Comparison of ENCODE assay signal across 35 cellular contexts in genomic region chr20:3392756-3393155, GRCh38.
"Had no signal": no experiment of that assay in that cellular context is flagged by ENCODE, and none has a peak within 500 bp of the region (broad histone marks: within the 10 kb centered on the region; RNA-seq: fewer than 3 reads in every experiment).

No MANE protein-coding gene starts in this region.

- H3K4me1 Mint-ChIP-seq: endodermal cell, T-helper 17 cell had no signal

- DNase-seq: activated B cell treated with CpG ODN at 0.5 μM for 24 hours; activated CD4-positive, alpha-beta T cell treated with anti-CD3 and anti-CD28 coated beads for 48 hours; activated CD4-positive, alpha-beta T cell treated with anti-CD3 and anti-CD28 coated beads, Interleukin-2, amount 50 U/mL, for 1 hour; activated CD4-positive, alpha-beta T cell treated with anti-CD3 and anti-CD28 coated beads, Interleukin-2, amount 50 U/mL, for 48 hours; activated CD8-positive, alpha-beta memory T cell treated with anti-CD3 and anti-CD28 coated beads for 24 hours; activated CD8-positive, alpha-beta T cell treated with anti-CD3 and anti-CD28 coated beads for 36 hours; activated effector memory CD4-positive, alpha-beta T cell treated with Interleukin-2 at 50 U/mL for 16 hours; activated gamma-delta T cell treated with Interleukin-2 at 50 U/mL for 16 hours; activated naive CD4-positive, alpha-beta T cell treated with anti-CD3 and anti-CD28 coated beads, Interleukin-2, amount 50 U/mL, for 16 hours; activated naive CD4-positive, alpha-beta T cell treated with Interleukin-2 at 50 U/mL for 16 hours; activated T-cell treated with anti-CD3 and anti-CD28 coated beads, Interleukin-2, amount 50 U/mL, for 4 hours; amygdala; aorta; body of pancreas; caudate nucleus; cerebellar nuclear complex; dorsolateral prefrontal cortex; effector memory CD4-positive, alpha-beta T cell; endodermal cell; erythroblast; foreskin fibroblast; gastrocnemius medialis; glutamatergic neuron; heart left ventricle; T-helper 1 cell; T-helper 17 cell; T1000; WERI-Rb-1 had no signal

- ATAC-seq: activated CD4-positive, CD25-positive, alpha-beta regulatory T cell treated with anti-CD3 and anti-CD28 coated beads, Interleukin-2, amount 50 U/mL, for 24 hours; activated CD8-positive, alpha-beta T cell treated with anti-CD3 and anti-CD28 coated beads for 36 hours; activated T-cell treated with anti-CD3 and anti-CD28 coated beads, Interleukin-2, amount 50 U/mL, for 4 hours; activated T-helper 17 cell treated with anti-CD3 and anti-CD28 coated beads, Interleukin-2, amount 50 U/mL, for 72 hours; body of pancreas; gastrocnemius medialis; heart left ventricle; T-helper 17 cell had no signal

- H3K27me3 Mint-ChIP-seq: activated B cell treated with CpG ODN at 0.5 μM for 24 hours; activated CD8-positive, alpha-beta T cell treated with anti-CD3 and anti-CD28 coated beads for 36 hours; activated naive CD8-positive, alpha-beta T cell; activated T-helper 17 cell treated with anti-CD3 and anti-CD28 coated beads, Interleukin-2, amount 50 U/mL, for 72 hours; dendritic cell treated with granulocyte-macrophage colony-stimulating factor and Interleukin-4, amounts not matched to agents 40 ng/mL and 50 ng/mL, for 4 days; T-helper 17 cell had no signal

- H3K27ac ChIP-seq: body of pancreas, coronary artery, esophagus muscularis mucosa, gastrocnemius medialis, heart left ventricle, WERI-Rb-1 had no signal

- H3K4me3 Mint-ChIP-seq: activated B cell treated with CpG ODN at 0.5 μM for 24 hours; activated CD8-positive, alpha-beta T cell treated with anti-CD3 and anti-CD28 coated beads for 36 hours; activated naive CD8-positive, alpha-beta T cell; activated T-cell treated with anti-CD3 and anti-CD28 coated beads, Interleukin-2, amount 50 U/mL, for 4 hours; activated T-helper 17 cell treated with anti-CD3 and anti-CD28 coated beads, Interleukin-2, amount 50 U/mL, for 72 hours; dendritic cell treated with granulocyte-macrophage colony-stimulating factor and Interleukin-4, amounts not matched to agents 40 ng/mL and 50 ng/mL, for 4 days; endodermal cell; T-helper 17 cell; T-helper 2 cell treated with Interferon-gamma antibody and Interleukin-4, amounts not matched to agents 5 μg/mL and 100 μg/mL, for 36 hours had no signal

- H3K27ac Mint-ChIP-seq: activated B cell treated with CpG ODN at 0.5 μM for 24 hours; activated CD8-positive, alpha-beta T cell treated with anti-CD3 and anti-CD28 coated beads for 36 hours; activated naive CD8-positive, alpha-beta T cell; activated T-helper 17 cell treated with anti-CD3 and anti-CD28 coated beads, Interleukin-2, amount 50 U/mL, for 72 hours; dendritic cell treated with granulocyte-macrophage colony-stimulating factor and Interleukin-4, amounts not matched to agents 40 ng/mL and 50 ng/mL, for 4 days; endodermal cell; T-helper 17 cell; T-helper 2 cell treated with Interferon-gamma antibody and Interleukin-4, amounts not matched to agents 5 μg/mL and 100 μg/mL, for 36 hours had no signal

- H3K27me3 ChIP-seq: body of pancreas, dorsolateral prefrontal cortex, esophagus muscularis mucosa, gastrocnemius medialis, heart left ventricle had no signal

- H3K36me3 ChIP-seq: esophagus muscularis mucosa, gastrocnemius medialis, heart left ventricle, WERI-Rb-1 had no signal

- H3K9me3 ChIP-seq: body of pancreas, esophagus muscularis mucosa, gastrocnemius medialis had no signal

- H3K4me3 ChIP-seq: body of pancreas, coronary artery, dorsolateral prefrontal cortex, esophagus muscularis mucosa, gastrocnemius medialis, heart left ventricle had no signal
